ENCODE assay signal across 1 cellular context in the genomic region with DNA sequence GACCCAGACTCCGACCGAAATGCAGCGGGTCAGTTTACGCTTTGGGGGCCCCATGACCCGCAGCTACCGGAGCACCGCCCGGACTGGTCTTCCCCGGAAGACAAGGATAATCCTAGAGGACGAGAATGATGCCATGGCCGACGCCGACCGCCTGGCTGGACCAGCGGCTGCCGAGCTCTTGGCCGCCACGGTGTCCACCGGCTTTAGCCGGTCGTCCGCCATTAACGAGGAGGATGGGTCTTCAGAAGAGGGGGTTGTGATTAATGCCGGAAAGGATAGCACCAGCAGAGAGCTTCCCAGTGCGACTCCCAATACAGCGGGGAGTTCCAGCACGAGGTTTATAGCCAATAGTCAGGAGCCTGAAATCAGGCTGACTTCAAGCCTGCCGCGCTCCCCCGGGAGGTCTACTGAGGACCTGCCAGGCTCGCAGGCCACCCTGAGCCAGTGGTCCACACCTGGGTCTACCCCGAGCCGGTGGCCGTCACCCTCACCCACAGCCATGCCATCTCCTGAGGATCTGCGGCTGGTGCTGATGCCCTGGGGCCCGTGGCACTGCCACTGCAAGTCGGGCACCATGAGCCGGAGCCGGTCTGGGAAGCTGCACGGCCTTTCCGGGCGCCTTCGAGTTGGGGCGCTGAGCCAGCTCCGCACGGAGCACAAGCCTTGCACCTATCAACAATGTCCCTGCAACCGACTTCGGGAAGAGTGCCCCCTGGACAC.
A peak's percentile ranks its signal among the peaks of the same experiment; 100 is the strongest.
TF ChIP-seq lines count a peak whose summit lies in the region.

No MANE protein-coding gene starts in this region.

TF ChIP-seq in HepG2, 621 proteins besides CTCF, POLR2A, EP300 and RAD21 (continued from another document and continues in another):
- no peak for TF ChIP-seq ZNF296 (CRISPR knock-in tag; conservative IDR thresholded peaks at IDR 0.05)
- no peak for TF ChIP-seq ZNF567 (CRISPR knock-in tag; IDR thresholded peaks at IDR 0.05; ENCODE audit: borderline replicate concordance)
- no peak for TF ChIP-seq ZNF83 (CRISPR knock-in tag; IDR thresholded peaks at IDR 0.05; ENCODE audit: borderline replicate concordance)
- TF ChIP-seq, protein P1, sequence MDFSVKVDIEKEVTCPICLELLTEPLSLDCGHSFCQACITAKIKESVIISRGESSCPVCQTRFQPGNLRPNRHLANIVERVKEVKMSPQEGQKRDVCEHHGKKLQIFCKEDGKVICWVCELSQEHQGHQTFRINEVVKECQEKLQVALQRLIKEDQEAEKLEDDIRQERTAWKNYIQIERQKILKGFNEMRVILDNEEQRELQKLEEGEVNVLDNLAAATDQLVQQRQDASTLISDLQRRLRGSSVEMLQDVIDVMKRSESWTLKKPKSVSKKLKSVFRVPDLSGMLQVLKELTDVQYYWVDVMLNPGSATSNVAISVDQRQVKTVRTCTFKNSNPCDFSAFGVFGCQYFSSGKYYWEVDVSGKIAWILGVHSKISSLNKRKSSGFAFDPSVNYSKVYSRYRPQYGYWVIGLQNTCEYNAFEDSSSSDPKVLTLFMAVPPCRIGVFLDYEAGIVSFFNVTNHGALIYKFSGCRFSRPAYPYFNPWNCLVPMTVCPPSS (IDR thresholded peaks at IDR 0.05): no peak
- no peak for TF ChIP-seq KLF9 (CRISPR knock-in tag; IDR thresholded peaks at IDR 0.05; ENCODE audit: low read depth)
- no peak for TF ChIP-seq PCBP2 (optimal IDR thresholded peaks at IDR 0.05; ENCODE audit: low read depth, low read length, poor library complexity, severe bottlenecking)
- peak; percentile 83; the same call in 1 of the 2 replicates for TF ChIP-seq ZNF33B (CRISPR knock-in tag; IDR thresholded peaks at IDR 0.05)
- no peak for TF ChIP-seq SNRNP70 (IDR thresholded peaks at IDR 0.05; ENCODE audit: low read depth, low read length)
- TF ChIP-seq JARID2 (CRISPR knock-in tag; IDR thresholded peaks at IDR 0.05; ENCODE audit: insufficient replicate concordance): peak; percentile 53
- TF ChIP-seq ATF7 (IDR thresholded peaks at IDR 0.05): no peak
- 0 out of 2 replicates have a peak, but pooled peaks have one; percentile 13 for TF ChIP-seq ATF7 (CRISPR knock-in tag; IDR thresholded peaks at IDR 0.05)
- no peak for TF ChIP-seq KLF12 (CRISPR knock-in tag; IDR thresholded peaks at IDR 0.05; ENCODE audit: borderline replicate concordance)
- TF ChIP-seq, protein P2, sequence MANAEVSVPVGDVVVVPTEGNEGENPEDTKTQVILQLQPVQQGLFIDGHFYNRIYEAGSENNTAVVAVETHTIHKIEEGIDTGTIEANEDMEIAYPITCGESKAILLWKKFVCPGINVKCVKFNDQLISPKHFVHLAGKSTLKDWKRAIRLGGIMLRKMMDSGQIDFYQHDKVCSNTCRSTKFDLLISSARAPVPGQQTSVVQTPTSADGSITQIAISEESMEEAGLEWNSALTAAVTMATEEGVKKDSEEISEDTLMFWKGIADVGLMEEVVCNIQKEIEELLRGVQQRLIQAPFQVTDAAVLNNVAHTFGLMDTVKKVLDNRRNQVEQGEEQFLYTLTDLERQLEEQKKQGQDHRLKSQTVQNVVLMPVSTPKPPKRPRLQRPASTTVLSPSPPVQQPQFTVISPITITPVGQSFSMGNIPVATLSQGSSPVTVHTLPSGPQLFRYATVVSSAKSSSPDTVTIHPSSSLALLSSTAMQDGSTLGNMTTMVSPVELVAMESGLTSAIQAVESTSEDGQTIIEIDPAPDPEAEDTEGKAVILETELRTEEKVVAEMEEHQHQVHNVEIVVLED (CRISPR knock-in tag; IDR thresholded peaks at IDR 0.05; ENCODE audit: borderline replicate concordance): no peak; the same call in 1 of the 2 replicates
- peak; percentile 80; the same call in 1 of the 2 replicates for TF ChIP-seq ZNF501 (CRISPR knock-in tag; IDR thresholded peaks at IDR 0.05)
- TF ChIP-seq, protein P3, sequence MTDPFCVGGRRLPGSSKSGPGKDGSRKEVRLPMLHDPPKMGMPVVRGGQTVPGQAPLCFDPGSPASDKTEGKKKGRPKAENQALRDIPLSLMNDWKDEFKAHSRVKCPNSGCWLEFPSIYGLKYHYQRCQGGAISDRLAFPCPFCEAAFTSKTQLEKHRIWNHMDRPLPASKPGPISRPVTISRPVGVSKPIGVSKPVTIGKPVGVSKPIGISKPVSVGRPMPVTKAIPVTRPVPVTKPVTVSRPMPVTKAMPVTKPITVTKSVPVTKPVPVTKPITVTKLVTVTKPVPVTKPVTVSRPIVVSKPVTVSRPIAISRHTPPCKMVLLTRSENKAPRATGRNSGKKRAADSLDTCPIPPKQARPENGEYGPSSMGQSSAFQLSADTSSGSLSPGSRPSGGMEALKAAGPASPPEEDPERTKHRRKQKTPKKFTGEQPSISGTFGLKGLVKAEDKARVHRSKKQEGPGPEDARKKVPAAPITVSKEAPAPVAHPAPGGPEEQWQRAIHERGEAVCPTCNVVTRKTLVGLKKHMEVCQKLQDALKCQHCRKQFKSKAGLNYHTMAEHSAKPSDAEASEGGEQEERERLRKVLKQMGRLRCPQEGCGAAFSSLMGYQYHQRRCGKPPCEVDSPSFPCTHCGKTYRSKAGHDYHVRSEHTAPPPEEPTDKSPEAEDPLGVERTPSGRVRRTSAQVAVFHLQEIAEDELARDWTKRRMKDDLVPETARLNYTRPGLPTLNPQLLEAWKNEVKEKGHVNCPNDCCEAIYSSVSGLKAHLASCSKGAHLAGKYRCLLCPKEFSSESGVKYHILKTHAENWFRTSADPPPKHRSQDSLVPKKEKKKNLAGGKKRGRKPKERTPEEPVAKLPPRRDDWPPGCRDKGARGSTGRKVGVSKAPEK (CRISPR knock-in tag; IDR thresholded peaks at IDR 0.05; ENCODE audit: borderline replicate concordance): no peak
- no peak for TF ChIP-seq ZNF484 (CRISPR knock-in tag; IDR thresholded peaks at IDR 0.05; ENCODE audit: borderline replicate concordance, low read depth)
- no peak for TF ChIP-seq REL (CRISPR knock-in tag; conservative IDR thresholded peaks at IDR 0.05)
- 0 out of 2 replicates have a peak, but pooled peaks have one; percentile 39 for TF ChIP-seq ZFP36L1 (CRISPR knock-in tag; IDR thresholded peaks at IDR 0.05)
- TF ChIP-seq ZKSCAN5 (CRISPR knock-in tag; IDR thresholded peaks at IDR 0.05): no peak
- no peak for TF ChIP-seq ZNF660 (CRISPR knock-in tag; IDR thresholded peaks at IDR 0.05; ENCODE audit: borderline replicate concordance, low read depth)
- TF ChIP-seq, protein P4, sequence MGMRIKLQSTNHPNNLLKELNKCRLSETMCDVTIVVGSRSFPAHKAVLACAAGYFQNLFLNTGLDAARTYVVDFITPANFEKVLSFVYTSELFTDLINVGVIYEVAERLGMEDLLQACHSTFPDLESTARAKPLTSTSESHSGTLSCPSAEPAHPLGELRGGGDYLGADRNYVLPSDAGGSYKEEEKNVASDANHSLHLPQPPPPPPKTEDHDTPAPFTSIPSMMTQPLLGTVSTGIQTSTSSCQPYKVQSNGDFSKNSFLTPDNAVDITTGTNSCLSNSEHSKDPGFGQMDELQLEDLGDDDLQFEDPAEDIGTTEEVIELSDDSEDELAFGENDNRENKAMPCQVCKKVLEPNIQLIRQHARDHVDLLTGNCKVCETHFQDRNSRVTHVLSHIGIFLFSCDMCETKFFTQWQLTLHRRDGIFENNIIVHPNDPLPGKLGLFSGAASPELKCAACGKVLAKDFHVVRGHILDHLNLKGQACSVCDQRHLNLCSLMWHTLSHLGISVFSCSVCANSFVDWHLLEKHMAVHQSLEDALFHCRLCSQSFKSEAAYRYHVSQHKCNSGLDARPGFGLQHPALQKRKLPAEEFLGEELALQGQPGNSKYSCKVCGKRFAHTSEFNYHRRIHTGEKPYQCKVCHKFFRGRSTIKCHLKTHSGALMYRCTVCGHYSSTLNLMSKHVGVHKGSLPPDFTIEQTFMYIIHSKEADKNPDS (CRISPR knock-in tag; IDR thresholded peaks at IDR 0.05): 0 out of 2 replicates have a peak, but pooled peaks have one; percentile 44
- TF ChIP-seq ZFP1 (CRISPR knock-in tag; IDR thresholded peaks at IDR 0.05): no peak
- TF ChIP-seq, protein P5, sequence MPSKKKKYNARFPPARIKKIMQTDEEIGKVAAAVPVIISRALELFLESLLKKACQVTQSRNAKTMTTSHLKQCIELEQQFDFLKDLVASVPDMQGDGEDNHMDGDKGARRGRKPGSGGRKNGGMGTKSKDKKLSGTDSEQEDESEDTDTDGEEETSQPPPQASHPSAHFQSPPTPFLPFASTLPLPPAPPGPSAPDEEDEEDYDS (CRISPR knock-in tag; IDR thresholded peaks at IDR 0.05): no peak
- TF ChIP-seq ZNF891 (CRISPR knock-in tag; IDR thresholded peaks at IDR 0.05): no peak
- TF ChIP-seq, protein P6, sequence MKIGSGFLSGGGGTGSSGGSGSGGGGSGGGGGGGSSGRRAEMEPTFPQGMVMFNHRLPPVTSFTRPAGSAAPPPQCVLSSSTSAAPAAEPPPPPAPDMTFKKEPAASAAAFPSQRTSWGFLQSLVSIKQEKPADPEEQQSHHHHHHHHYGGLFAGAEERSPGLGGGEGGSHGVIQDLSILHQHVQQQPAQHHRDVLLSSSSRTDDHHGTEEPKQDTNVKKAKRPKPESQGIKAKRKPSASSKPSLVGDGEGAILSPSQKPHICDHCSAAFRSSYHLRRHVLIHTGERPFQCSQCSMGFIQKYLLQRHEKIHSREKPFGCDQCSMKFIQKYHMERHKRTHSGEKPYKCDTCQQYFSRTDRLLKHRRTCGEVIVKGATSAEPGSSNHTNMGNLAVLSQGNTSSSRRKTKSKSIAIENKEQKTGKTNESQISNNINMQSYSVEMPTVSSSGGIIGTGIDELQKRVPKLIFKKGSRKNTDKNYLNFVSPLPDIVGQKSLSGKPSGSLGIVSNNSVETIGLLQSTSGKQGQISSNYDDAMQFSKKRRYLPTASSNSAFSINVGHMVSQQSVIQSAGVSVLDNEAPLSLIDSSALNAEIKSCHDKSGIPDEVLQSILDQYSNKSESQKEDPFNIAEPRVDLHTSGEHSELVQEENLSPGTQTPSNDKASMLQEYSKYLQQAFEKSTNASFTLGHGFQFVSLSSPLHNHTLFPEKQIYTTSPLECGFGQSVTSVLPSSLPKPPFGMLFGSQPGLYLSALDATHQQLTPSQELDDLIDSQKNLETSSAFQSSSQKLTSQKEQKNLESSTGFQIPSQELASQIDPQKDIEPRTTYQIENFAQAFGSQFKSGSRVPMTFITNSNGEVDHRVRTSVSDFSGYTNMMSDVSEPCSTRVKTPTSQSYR (CRISPR knock-in tag; IDR thresholded peaks at IDR 0.05; ENCODE audit: borderline replicate concordance): no peak
- TF ChIP-seq SMARCC2 (IDR thresholded peaks at IDR 0.05): no peak
- TF ChIP-seq ZNF569 (CRISPR knock-in tag; IDR thresholded peaks at IDR 0.05; ENCODE audit: borderline replicate concordance): no peak
- TF ChIP-seq HNRNPH1 (optimal IDR thresholded peaks at IDR 0.05; ENCODE audit: low read depth, low read length): no peak
- TF ChIP-seq, protein P7, sequence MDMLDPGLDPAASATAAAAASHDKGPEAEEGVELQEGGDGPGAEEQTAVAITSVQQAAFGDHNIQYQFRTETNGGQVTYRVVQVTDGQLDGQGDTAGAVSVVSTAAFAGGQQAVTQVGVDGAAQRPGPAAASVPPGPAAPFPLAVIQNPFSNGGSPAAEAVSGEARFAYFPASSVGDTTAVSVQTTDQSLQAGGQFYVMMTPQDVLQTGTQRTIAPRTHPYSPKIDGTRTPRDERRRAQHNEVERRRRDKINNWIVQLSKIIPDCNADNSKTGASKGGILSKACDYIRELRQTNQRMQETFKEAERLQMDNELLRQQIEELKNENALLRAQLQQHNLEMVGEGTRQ (IDR thresholded peaks at IDR 0.05; ENCODE audit: low read depth, low read length): no peak
- TF ChIP-seq, protein P7 (CRISPR knock-in tag; IDR thresholded peaks at IDR 0.05; ENCODE audit: borderline replicate concordance): no peak
- TF ChIP-seq JDP2 (CRISPR knock-in tag; IDR thresholded peaks at IDR 0.05; ENCODE audit: borderline replicate concordance): no peak
- TF ChIP-seq ZNF234 (CRISPR knock-in tag; conservative IDR thresholded peaks at IDR 0.05): no peak
- peak; percentile 42 for TF ChIP-seq XRCC5 (optimal IDR thresholded peaks at IDR 0.05; ENCODE audit: low read length)
- TF ChIP-seq SMC3 (IDR thresholded peaks at IDR 0.05; ENCODE audit: low read length): 0 out of 2 replicates have a peak, but pooled peaks have one; percentile 51
- TF ChIP-seq ZNF530 (CRISPR knock-in tag; IDR thresholded peaks at IDR 0.05; ENCODE audit: low read depth): no peak
- no peak for TF ChIP-seq SATB2 (CRISPR knock-in tag; IDR thresholded peaks at IDR 0.05)
- no peak for TF ChIP-seq HOXA5 (CRISPR knock-in tag; IDR thresholded peaks at IDR 0.05)
- TF ChIP-seq, protein P8, sequence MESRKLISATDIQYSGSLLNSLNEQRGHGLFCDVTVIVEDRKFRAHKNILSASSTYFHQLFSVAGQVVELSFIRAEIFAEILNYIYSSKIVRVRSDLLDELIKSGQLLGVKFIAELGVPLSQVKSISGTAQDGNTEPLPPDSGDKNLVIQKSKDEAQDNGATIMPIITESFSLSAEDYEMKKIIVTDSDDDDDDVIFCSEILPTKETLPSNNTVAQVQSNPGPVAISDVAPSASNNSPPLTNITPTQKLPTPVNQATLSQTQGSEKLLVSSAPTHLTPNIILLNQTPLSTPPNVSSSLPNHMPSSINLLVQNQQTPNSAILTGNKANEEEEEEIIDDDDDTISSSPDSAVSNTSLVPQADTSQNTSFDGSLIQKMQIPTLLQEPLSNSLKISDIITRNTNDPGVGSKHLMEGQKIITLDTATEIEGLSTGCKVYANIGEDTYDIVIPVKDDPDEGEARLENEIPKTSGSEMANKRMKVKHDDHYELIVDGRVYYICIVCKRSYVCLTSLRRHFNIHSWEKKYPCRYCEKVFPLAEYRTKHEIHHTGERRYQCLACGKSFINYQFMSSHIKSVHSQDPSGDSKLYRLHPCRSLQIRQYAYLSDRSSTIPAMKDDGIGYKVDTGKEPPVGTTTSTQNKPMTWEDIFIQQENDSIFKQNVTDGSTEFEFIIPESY (CRISPR knock-in tag; IDR thresholded peaks at IDR 0.05): no peak
- no peak for TF ChIP-seq ZNF572 (CRISPR knock-in tag; IDR thresholded peaks at IDR 0.05)
- TF ChIP-seq ZNF441 (CRISPR knock-in tag; IDR thresholded peaks at IDR 0.05; ENCODE audit: borderline replicate concordance): peak; percentile 14; the same call in 1 of the 2 replicates
- TF ChIP-seq KLF15 (CRISPR knock-in tag; IDR thresholded peaks at IDR 0.05; ENCODE audit: borderline replicate concordance): 0 out of 2 replicates have a peak, but pooled peaks have one; percentile 70
- peak; percentile 29 for TF ChIP-seq IKZF4 (CRISPR knock-in tag; IDR thresholded peaks at IDR 0.05; ENCODE audit: borderline replicate concordance, low read depth, not compliant biosample characterization)
- TF ChIP-seq STAT5B (CRISPR knock-in tag; IDR thresholded peaks at IDR 0.05): no peak
- no peak for TF ChIP-seq MIER3 (CRISPR knock-in tag; IDR thresholded peaks at IDR 0.05; ENCODE audit: borderline replicate concordance)
- TF ChIP-seq ZNF335 (CRISPR knock-in tag; IDR thresholded peaks at IDR 0.05): peak; percentile 89; the same call in 1 of the 2 replicates
- TF ChIP-seq DNMT3B (CRISPR knock-in tag; conservative IDR thresholded peaks at IDR 0.05): no peak
- TF ChIP-seq MAFK (conservative IDR thresholded peaks at IDR 0.05 in 1 of 2, IDR thresholded peaks at IDR 0.05 in 1 of 2; ENCODE audit: low read length in 2 of 2): no peak
- TF ChIP-seq CEBPG (CRISPR knock-in tag; IDR thresholded peaks at IDR 0.05): no peak
- peak; percentile 77; the same call in 1 of the 2 replicates for TF ChIP-seq SMYD3 (CRISPR knock-in tag; IDR thresholded peaks at IDR 0.05)
- TF ChIP-seq ZNF772 (CRISPR knock-in tag; IDR thresholded peaks at IDR 0.05): no peak
- no peak for TF ChIP-seq ZNF205 (CRISPR knock-in tag; IDR thresholded peaks at IDR 0.05)
- TF ChIP-seq KMT2A (CRISPR knock-in tag; IDR thresholded peaks at IDR 0.05): peak; percentile 42; the same call in 1 of the 2 replicates
